Comparison of ENCODE assay signal across 2 cellular contexts in the genomic region with DNA sequence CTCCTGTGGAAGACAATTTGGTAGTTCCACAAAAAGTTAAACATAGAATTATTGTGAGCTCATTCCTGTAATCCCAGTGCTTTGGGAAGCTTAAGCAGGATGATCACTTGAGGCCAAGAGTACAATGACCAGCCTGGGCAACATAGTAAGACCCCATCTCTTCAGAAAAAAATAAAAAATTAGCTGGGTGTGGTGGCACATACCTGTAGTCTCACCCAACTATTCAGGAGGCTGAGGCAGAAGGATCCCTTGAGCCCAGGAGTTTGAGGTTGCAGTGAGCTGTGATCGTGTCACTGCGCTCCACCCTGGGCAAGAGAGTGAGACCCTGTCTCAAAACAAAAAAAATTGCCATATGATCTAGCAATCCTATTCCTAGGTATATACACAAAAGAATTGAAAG.
TF ChIP-seq lines count a peak whose summit lies in the region.

No MANE protein-coding gene starts in this region.

TF ChIP-seq in A549, 52 proteins besides CTCF, POLR2A, EP300 and RAD21:
- TF ChIP-seq HOXB5 (CRISPR knock-in tag; IDR thresholded peaks at IDR 0.05): no peak
- TF ChIP-seq FOXS1 (CRISPR knock-in tag; IDR thresholded peaks at IDR 0.05): no peak
- no peak for TF ChIP-seq NFE2L2 (conservative IDR thresholded peaks at IDR 0.05; ENCODE audit: low read length)

TF ChIP-seq in K562, 482 proteins besides CTCF, POLR2A, EP300 and RAD21:
- TF ChIP-seq ZNF121 (CRISPR knock-in tag; conservative IDR thresholded peaks at IDR 0.05): peak; percentile 68
- TF ChIP-seq, protein P1, sequence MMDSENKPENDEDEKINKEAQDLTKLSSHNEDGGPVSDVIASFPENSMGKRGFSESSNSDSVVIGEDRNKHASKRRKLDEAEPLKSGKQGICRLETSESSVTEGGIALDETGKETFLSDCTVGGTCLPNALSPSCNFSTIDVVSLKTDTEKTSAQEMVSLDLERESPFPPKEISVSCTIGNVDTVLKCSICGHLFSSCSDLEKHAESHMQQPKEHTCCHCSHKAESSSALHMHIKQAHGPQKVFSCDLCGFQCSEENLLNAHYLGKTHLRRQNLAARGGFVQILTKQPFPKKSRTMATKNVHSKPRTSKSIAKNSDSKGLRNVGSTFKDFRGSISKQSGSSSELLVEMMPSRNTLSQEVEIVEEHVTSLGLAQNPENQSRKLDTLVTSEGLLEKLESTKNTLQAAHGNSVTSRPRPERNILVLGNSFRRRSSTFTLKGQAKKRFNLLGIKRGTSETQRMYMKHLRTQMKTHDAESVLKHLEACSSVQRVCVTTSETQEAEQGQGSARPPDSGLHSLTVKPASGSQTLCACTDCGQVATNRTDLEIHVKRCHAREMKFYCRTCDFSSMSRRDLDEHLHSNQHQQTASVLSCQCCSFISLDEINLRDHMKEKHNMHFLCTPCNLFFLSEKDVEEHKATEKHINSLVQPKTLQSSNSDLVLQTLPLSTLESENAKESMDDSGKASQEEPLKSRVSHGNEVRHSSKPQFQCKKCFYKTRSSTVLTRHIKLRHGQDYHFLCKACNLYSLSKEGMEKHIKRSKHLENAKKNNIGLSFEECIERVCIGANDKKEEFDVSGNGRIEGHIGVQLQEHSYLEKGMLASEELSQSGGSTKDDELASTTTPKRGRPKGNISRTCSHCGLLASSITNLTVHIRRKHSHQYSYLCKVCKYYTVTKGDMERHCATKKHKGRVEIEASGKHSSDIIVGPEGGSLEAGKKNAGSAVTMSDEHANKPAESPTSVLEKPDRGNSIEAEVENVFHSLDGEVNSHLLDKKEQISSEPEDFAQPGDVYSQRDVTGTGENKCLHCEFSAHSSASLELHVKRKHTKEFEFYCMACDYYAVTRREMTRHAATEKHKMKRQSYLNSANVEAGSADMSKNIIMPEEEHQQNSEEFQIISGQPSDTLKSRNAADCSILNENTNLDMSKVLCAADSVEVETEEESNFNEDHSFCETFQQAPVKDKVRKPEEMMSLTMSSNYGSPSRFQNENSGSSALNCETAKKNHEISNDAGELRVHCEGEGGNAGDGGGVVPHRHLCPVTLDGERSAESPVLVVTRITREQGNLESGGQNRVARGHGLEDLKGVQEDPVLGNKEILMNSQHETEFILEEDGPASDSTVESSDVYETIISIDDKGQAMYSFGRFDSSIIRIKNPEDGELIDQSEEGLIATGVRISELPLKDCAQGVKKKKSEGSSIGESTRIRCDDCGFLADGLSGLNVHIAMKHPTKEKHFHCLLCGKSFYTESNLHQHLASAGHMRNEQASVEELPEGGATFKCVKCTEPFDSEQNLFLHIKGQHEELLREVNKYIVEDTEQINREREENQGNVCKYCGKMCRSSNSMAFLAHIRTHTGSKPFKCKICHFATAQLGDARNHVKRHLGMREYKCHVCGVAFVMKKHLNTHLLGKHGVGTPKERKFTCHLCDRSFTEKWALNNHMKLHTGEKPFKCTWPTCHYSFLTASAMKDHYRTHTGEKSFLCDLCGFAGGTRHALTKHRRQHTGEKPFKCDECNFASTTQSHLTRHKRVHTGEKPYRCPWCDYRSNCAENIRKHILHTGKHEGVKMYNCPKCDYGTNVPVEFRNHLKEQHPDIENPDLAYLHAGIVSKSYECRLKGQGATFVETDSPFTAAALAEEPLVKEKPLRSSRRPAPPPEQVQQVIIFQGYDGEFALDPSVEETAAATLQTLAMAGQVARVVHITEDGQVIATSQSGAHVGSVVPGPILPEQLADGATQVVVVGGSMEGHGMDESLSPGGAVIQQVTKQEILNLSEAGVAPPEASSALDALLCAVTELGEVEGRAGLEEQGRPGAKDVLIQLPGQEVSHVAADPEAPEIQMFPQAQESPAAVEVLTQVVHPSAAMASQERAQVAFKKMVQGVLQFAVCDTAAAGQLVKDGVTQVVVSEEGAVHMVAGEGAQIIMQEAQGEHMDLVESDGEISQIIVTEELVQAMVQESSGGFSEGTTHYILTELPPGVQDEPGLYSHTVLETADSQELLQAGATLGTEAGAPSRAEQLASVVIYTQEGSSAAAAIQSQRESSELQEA (IDR thresholded peaks at IDR 0.05; ENCODE audit: low read depth): no peak
TF ChIP-seq in K562: peak in this region for 1.
